1 cellular context compared by ENCODE assay signal in genomic region chr14:68182492-68182891, GRCh38.
TF ChIP-seq lines count a peak whose summit lies in the region.

No MANE protein-coding gene starts in this region.

TF ChIP-seq in HepG2, 621 proteins besides CTCF, POLR2A, EP300 and RAD21 (continued from another document):
- TF ChIP-seq ZNF550 (CRISPR knock-in tag; IDR thresholded peaks at IDR 0.05; ENCODE audit: borderline replicate concordance) (no peak), ZNF512 (CRISPR knock-in tag; IDR thresholded peaks at IDR 0.05) (no peak), NFE2 (CRISPR knock-in tag; IDR thresholded peaks at IDR 0.05) (no peak), ZNF253 (CRISPR knock-in tag; IDR thresholded peaks at IDR 0.05; ENCODE audit: borderline replicate concordance) (no peak), ZNF549 (CRISPR knock-in tag; IDR thresholded peaks at IDR 0.05) (no peak), U2AF1 (optimal IDR thresholded peaks at IDR 0.05; ENCODE audit: low read depth, low read length) (no peak)
